In the genomic region with DNA sequence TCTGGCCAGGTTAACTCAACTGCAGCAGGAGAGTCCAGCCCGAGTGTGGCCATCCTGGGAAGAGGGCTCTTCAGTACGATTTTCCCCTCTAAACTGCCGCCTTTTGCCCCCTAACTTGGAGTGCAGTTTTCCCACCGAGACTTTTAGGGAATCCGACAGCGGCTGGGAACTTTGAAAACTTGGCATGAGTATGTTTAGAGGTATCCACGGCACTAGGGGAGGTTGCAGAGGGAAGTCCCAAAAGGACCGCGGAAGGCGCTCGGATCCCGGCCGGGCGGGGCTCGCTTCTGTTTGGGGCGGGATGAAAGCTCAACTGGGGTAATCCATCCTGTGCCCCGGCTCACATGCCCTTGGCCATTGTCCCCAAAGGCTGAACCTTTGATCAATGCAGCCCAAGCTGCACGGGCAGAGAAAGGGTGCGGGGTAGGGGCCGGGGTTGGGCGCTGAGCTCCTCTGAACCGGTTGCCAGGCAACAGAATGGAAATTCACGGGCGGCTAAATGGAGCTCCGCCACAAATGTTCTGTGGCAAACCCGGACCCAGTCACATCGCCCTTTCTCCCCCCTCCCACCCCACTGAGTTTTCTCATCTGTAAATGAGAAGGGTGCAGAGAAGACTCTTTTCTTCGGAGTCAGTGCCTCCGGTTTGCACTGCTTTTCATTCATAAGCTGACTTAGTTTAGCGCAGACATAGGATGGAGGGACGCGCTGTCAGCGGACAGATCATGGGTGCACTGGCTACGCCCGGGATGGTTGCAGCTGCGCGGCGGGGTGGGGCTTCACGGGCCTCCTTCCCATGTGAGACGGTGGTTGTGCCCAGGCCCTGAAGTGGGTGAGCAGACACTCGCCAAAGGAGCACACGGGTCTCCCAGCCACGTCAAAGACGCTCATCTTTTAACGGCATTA, we compare ENCODE assay signal across 1 cellular context.
TF ChIP-seq lines count a peak whose summit lies in the region.

No MANE protein-coding gene starts in this region.

TF ChIP-seq in GM23338, 12 proteins besides CTCF, POLR2A, EP300 and RAD21 (continued from another document):
- TF ChIP-seq, protein P1, sequence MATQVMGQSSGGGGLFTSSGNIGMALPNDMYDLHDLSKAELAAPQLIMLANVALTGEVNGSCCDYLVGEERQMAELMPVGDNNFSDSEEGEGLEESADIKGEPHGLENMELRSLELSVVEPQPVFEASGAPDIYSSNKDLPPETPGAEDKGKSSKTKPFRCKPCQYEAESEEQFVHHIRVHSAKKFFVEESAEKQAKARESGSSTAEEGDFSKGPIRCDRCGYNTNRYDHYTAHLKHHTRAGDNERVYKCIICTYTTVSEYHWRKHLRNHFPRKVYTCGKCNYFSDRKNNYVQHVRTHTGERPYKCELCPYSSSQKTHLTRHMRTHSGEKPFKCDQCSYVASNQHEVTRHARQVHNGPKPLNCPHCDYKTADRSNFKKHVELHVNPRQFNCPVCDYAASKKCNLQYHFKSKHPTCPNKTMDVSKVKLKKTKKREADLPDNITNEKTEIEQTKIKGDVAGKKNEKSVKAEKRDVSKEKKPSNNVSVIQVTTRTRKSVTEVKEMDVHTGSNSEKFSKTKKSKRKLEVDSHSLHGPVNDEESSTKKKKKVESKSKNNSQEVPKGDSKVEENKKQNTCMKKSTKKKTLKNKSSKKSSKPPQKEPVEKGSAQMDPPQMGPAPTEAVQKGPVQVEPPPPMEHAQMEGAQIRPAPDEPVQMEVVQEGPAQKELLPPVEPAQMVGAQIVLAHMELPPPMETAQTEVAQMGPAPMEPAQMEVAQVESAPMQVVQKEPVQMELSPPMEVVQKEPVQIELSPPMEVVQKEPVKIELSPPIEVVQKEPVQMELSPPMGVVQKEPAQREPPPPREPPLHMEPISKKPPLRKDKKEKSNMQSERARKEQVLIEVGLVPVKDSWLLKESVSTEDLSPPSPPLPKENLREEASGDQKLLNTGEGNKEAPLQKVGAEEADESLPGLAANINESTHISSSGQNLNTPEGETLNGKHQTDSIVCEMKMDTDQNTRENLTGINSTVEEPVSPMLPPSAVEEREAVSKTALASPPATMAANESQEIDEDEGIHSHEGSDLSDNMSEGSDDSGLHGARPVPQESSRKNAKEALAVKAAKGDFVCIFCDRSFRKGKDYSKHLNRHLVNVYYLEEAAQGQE (IDR thresholded peaks at IDR 0.05; ENCODE audit: unreplicated experiment), result no peak
- TF ChIP-seq EZH2phosphoT487 (IDR thresholded peaks at IDR 0.05; ENCODE audit: unreplicated experiment), result peak; percentile 35
